8 cellular contexts compared by ENCODE assay signal in genomic region chr12:79547044-79547734, GRCh38.
A peak's percentile ranks its signal among the peaks of the same experiment; 100 is the strongest.
DNase-seq lines count a peak whose midpoint lies in the region; ATAC-seq and TF ChIP-seq lines count a peak whose summit lies in the region.
"Had no signal": no experiment of that assay in that cellular context is flagged by ENCODE, and none has a peak within 500 bp of the region (broad histone marks: within the 10 kb centered on the region; RNA-seq: fewer than 3 reads in every experiment).

No MANE protein-coding gene starts in this region.

- H3K23me2 ChIP-seq in H9 (ENCODE audit: insufficient read length, low read depth, low read length, poor library complexity, severe bottlenecking): no peaks in the 10 kb centered on the region

- H3K79me1 ChIP-seq in H9 (ENCODE audit: insufficient read depth, low read depth, low read length, poor library complexity, severe bottlenecking): no peaks in the 10 kb centered on the region

- peak overlapping the region; percentile 96 to 100 (median 100) for H3K27ac Mint-ChIP-seq in H9
- H3K27ac Mint-ChIP-seq in T-helper 17 cell: no peak overlapping the region
- H3K27ac Mint-ChIP-seq: activated naive CD8-positive, alpha-beta T cell treated with anti-CD3 and anti-CD28 coated beads, Interleukin-2, amount 50 U/mL, for 24 hours had no signal

- peak overlapping the region; percentile 20 for H4K91ac ChIP-seq in H9 (ENCODE audit: insufficient read length, low read depth, low read length)

- H3K9me3 ChIP-seq in H9 (ENCODE audit: control insufficient read depth, low read depth, low read length) (no peaks in the 10 kb centered on the region), adipocyte (ENCODE audit: control insufficient read depth, low read length) (peaks cover 9% of the 10 kb centered on the region), tibial nerve (no peaks in the 10 kb centered on the region), T-helper 17 cell (ENCODE audit: control insufficient read depth, low read length, poor library complexity, severe bottlenecking) (no peaks in the 10 kb centered on the region)

- H3K14ac ChIP-seq in H9 (ENCODE audit: insufficient read depth, low read length): no peak overlapping the region

- peak overlapping the region; percentile 78 for H2BK5ac ChIP-seq in H9 (ENCODE audit: insufficient read length, low read length)

- H3K4me3 ChIP-seq in adipocyte (ENCODE audit: low read length) (no peak overlapping the region), tibial nerve (no peak overlapping the region)

- peak overlapping the region; percentile 41 for H3K56ac ChIP-seq in H9 (ENCODE audit: insufficient read length, low read depth, low read length)

- H3K4me1 ChIP-seq in H9 (ENCODE audit: insufficient read depth, low read length): peaks cover 10% of the 10 kb centered on the region; the same call in 1 of the 2 replicates
- peaks cover 22% of the 10 kb centered on the region for H3K4me1 ChIP-seq in adipocyte (ENCODE audit: control insufficient read depth, insufficient read depth, low read length)
- H3K4me1 ChIP-seq in tibial nerve: peaks cover 0 to 19% (median 3%) of the 10 kb centered on the region in 4 donors

- no peak overlapping the region for H2BK15ac ChIP-seq in H9 (ENCODE audit: low read depth, low read length)

- H3K36me3 Mint-ChIP-seq in H9 (ENCODE audit: insufficient read depth in 1 of 3, low read depth in 3 of 3) (peaks cover 7 to 18% (median 10%) of the 10 kb centered on the region in 3 experiments), T-helper 17 cell (ENCODE audit: low read depth) (no peaks in the 10 kb centered on the region)

- H2BK120ac ChIP-seq in H9 (ENCODE audit: low read depth, low read length, poor library complexity, severe bottlenecking): peak overlapping the region; percentile 91

- H2AFZ ChIP-seq in H9 (ENCODE audit: low read length): no peak overlapping the region

- H3K36me3 ChIP-seq in adipocyte (ENCODE audit: control insufficient read depth, insufficient read depth, low read length, severe bottlenecking): no peaks in the 10 kb centered on the region
- no peaks in the 10 kb centered on the region for H3K36me3 ChIP-seq in tibial nerve

- no peak for TF ChIP-seq POLR2A in tibial nerve (IDR thresholded peaks at IDR 0.05)

- peak overlapping the region; percentile 18 for H2AK5ac ChIP-seq in H9 (ENCODE audit: insufficient read length, low read length)

- H3K4me3 Mint-ChIP-seq in H9 (peak overlapping the region; percentile 15 to 59; a peak in 4 of 5 replicates), T-helper 17 cell (no peak overlapping the region)
- H3K4me3 Mint-ChIP-seq: activated naive CD8-positive, alpha-beta T cell treated with anti-CD3 and anti-CD28 coated beads, Interleukin-2, amount 50 U/mL, for 24 hours had no signal

- peaks cover 0 to under 1% of the 10 kb centered on the region in 2 experiments; a peak in 2 of 5 replicates for H3K9me3 Mint-ChIP-seq in H9
- H3K9me3 Mint-ChIP-seq: activated naive CD8-positive, alpha-beta T cell treated with anti-CD3 and anti-CD28 coated beads, Interleukin-2, amount 50 U/mL, for 24 hours had no signal

- H3K27me3 Mint-ChIP-seq in H9 (ENCODE audit: low read depth) (no peaks in the 10 kb centered on the region), T-helper 17 cell (peaks cover 13% of the 10 kb centered on the region)

- no peak for ATAC-seq in T-helper 17 cell
- ATAC-seq: activated naive CD8-positive, alpha-beta T cell treated with anti-CD3 and anti-CD28 coated beads, Interleukin-2, amount 50 U/mL, for 24 hours had no signal

- DNase-seq in H9 (peak; percentile 93), adipocyte (ENCODE audit: low read depth) (peak; percentile 64), iPS-NIHi11 (ENCODE audit: low spot score) (peak; percentile 77), tibial nerve (ENCODE audit: low spot score in 2 of 2) (no peak), DMS 273 treated with DMSO at 0.1 percent for 48 hours (lab: John Stamatoyannopoulos, UW) (no peak), T-helper 17 cell (no peak)
- no peak for DNase-seq in activated T-cell treated with anti-CD3 and anti-CD28 coated beads, Interleukin-2, amount 50 U/mL, for 1 hour

- H3K9ac ChIP-seq in H9 (ENCODE audit: extremely low read depth, insufficient read length, low read length): peak overlapping the region; percentile 80
- peak overlapping the region; percentile 73 for H3K9ac ChIP-seq in adipocyte (ENCODE audit: low read length)

- peaks cover 74 to 81% of the 10 kb centered on the region in 2 experiments for H3K4me1 Mint-ChIP-seq in H9
- peaks cover 3% of the 10 kb centered on the region for H3K4me1 Mint-ChIP-seq in T-helper 17 cell
- H3K4me1 Mint-ChIP-seq: activated naive CD8-positive, alpha-beta T cell treated with anti-CD3 and anti-CD28 coated beads, Interleukin-2, amount 50 U/mL, for 24 hours had no signal

- H4K8ac ChIP-seq in H9 (replicated peaks; ENCODE audit: insufficient read length, low read depth, low read length): no peak overlapping the region

- H3K27ac ChIP-seq in H9 (ENCODE audit: insufficient read length, low read depth, low read length) (peak overlapping the region; percentile 99), tibial nerve (peak overlapping the region in 3 of 4 donors; percentile 43 to 60 (median 49))

- H3K4me2 ChIP-seq in H9 (ENCODE audit: insufficient read depth, insufficient read length, low read length): peak overlapping the region; percentile 23

- TF ChIP-seq CTCF in H9 (conservative IDR thresholded peaks at IDR 0.05) (no peak), tibial nerve (IDR thresholded peaks at IDR 0.05) (no peak)

- no peak for TF ChIP-seq EP300 in tibial nerve (IDR thresholded peaks at IDR 0.05)

- no peak overlapping the region for H3K23ac ChIP-seq in H9 (ENCODE audit: insufficient read length, low read depth, low read length)

- H4K20me1 ChIP-seq in H9 (ENCODE audit: control insufficient read depth, insufficient read depth, insufficient read length): no peaks in the 10 kb centered on the region

- H3K27me3 ChIP-seq in H9 (ENCODE audit: insufficient read depth, low read length) (no peaks in the 10 kb centered on the region), adipocyte (replicated peaks; ENCODE audit: control insufficient read depth, insufficient read depth, low read length) (no peaks in the 10 kb centered on the region), tibial nerve (no peaks in the 10 kb centered on the region)

- peak overlapping the region; percentile 86 for H3K18ac ChIP-seq in H9 (ENCODE audit: insufficient read length, low read depth, low read length)

- peak overlapping the region; percentile 45 for H4K5ac ChIP-seq in H9 (ENCODE audit: insufficient read length, low read depth, low read length)

- no peaks in the 10 kb centered on the region for H3K79me2 ChIP-seq in H9 (ENCODE audit: insufficient read depth, low read length)

- WGBS in H9 (ENCODE audit: extremely low coverage, insufficient read length, low lambda C conversion rate): no CpG with 5 or more reads among the region's 5 CpGs
- WGBS in tibial nerve, 2 donors: 37 to 39% methylated on average over 5 of the region's 5 CpGs

- no peak overlapping the region; the same call in 1 of the 2 replicates for H3K4ac ChIP-seq in H9 (ENCODE audit: low read depth, low read length)

- H2BK12ac ChIP-seq in H9 (ENCODE audit: insufficient read length, low read depth, low read length): no peak overlapping the region

- H2BK20ac ChIP-seq in H9 (ENCODE audit: low read depth, low read length, poor library complexity, severe bottlenecking): peak overlapping the region; percentile 98

- peak overlapping the region; percentile 71 for H3T11ph ChIP-seq in H9 (ENCODE audit: low read length)

Comparison
In these comparisons a context has a peak if more than half of its experiments do, and no peak if none do; other contexts are left out.
1. DNase-seq: peak in H9 (single experiment), adipocyte (single experiment) and iPS-NIHi11 (single experiment); none in tibial nerve (0 of 2), DMS 273 treated with DMSO at 0.1 percent for 48 hours (single experiment), activated T-cell treated with anti-CD3 and anti-CD28 coated beads, Interleukin-2, amount 50 U/mL, for 1 hour (single experiment) and T-helper 17 cell (0 of 3).